Comparison of ENCODE assay signal across 18 cellular contexts in genomic region chr2:119523383-119523958, GRCh38. TPM values are rescaled to one million over a fixed set of nuclear protein-coding genes. Genes with fewer than 3 reads are reported as not detected.
DNase-seq lines count a peak whose midpoint lies in the region; ATAC-seq and TF ChIP-seq lines count a peak whose summit lies in the region.
"Had no signal": no experiment of that assay in that cellular context is flagged by ENCODE, and none has a peak within 500 bp of the region (broad histone marks: within the 10 kb centered on the region; RNA-seq: fewer than 3 reads in every experiment).

No MANE protein-coding gene starts in this region.

- H3K36me3 ChIP-seq in cardiac muscle cell (no peaks in the 10 kb centered on the region), endodermal cell (ENCODE audit: control insufficient read depth, insufficient read depth, low read length) (no peaks in the 10 kb centered on the region), aorta (ENCODE audit: control insufficient read depth in 1 of 2, insufficient read depth in 2 of 2, low read length in 1 of 2) (no peaks in the 10 kb centered on the region)
- H3K36me3 ChIP-seq: vagina had no signal

- peaks cover 58% of the 10 kb centered on the region for H3K27me3 ChIP-seq in cardiac muscle cell
- H3K27me3 ChIP-seq in endodermal cell (ENCODE audit: control insufficient read depth, insufficient read depth, low read length, poor library complexity, severe bottlenecking), result peaks cover 51% of the 10 kb centered on the region
- no peaks in the 10 kb centered on the region for H3K27me3 ChIP-seq in aorta (ENCODE audit: control insufficient read depth in 1 of 2, insufficient read depth in 2 of 2, low read length in 1 of 2)
- H3K27me3 ChIP-seq: vagina had no signal

- intact Hi-C loops in left cardiac atrium (cut with DNase I), result loop anchor here in 1 of 2 donors (10.0 kb wide), 1 partner anchor 121 kb away; no protein-coding TSS in a partner anchor
- intact Hi-C loops in aorta (cut with DNase I), result no loop called here

- H3K4me3 ChIP-seq in cardiac muscle cell (peak overlapping the region; percentile 29), endodermal cell (ENCODE audit: low read length) (peak overlapping the region; percentile 78), aorta (ENCODE audit: low read length in 2 of 2) (no peak overlapping the region)
- H3K4me3 ChIP-seq: vagina had no signal

- H3K27ac ChIP-seq in cardiac muscle cell, result no peak overlapping the region
- H3K27ac ChIP-seq in endodermal cell (ENCODE audit: low read depth, low read length), result no peak overlapping the region
- H3K27ac ChIP-seq in aorta (ENCODE audit: low read depth in 1 of 2, low read length in 2 of 2), result no peak overlapping the region
- H3K27ac ChIP-seq: vagina had no signal

- DNase-seq in cardiac muscle cell (ENCODE audit: low read depth in 1 of 2, low spot score in 1 of 2) (no peak), left cardiac atrium (no peak), endodermal cell (peak; percentile 51), mesothelial cell of epicardium (ENCODE audit: low spot score in 2 of 2, unreplicated experiment in 2 of 2) (no peak), type B pancreatic cell (ENCODE audit: extremely low spot score, unreplicated experiment) (no peak), HT-29 (ENCODE audit: low spot score) (no peak), aorta (no peak)
- DNase-seq: activated CD4-positive, alpha-beta T cell treated with anti-CD3 and anti-CD28 coated beads for 1 hour; activated gamma-delta T cell; effector CD4-positive, alpha-beta T cell; GDM1; mammary epithelial cell; occipital lobe; SIG-M5; stimulated activated naive CD4-positive, alpha-beta T cell had no signal

- ATAC-seq in left cardiac atrium (no peak), aorta (ENCODE audit: low FRiP score) (no peak), GM21786 (IDR thresholded peaks at IDR 0.05; ENCODE audit: unreplicated experiment) (no peak)

- H3K4me3 Mint-ChIP-seq in endodermal cell (peak overlapping the region; percentile 57), mesothelial cell of epicardium (peak overlapping the region; percentile 66), type B pancreatic cell (peak overlapping the region; percentile 85)

- no peaks in the 10 kb centered on the region for H3K9me3 ChIP-seq in cardiac muscle cell (ENCODE audit: low read depth)
- no peaks in the 10 kb centered on the region for H3K9me3 ChIP-seq in endodermal cell (ENCODE audit: control insufficient read depth, low read length)
- no peaks in the 10 kb centered on the region for H3K9me3 ChIP-seq in aorta (ENCODE audit: control insufficient read depth, low read length)
- H3K9me3 ChIP-seq: vagina had no signal

- H3K36me3 Mint-ChIP-seq in endodermal cell (ENCODE audit: low read depth), result no peaks in the 10 kb centered on the region
- H3K36me3 Mint-ChIP-seq in mesothelial cell of epicardium, result no peaks in the 10 kb centered on the region
- H3K36me3 Mint-ChIP-seq in type B pancreatic cell, result no peaks in the 10 kb centered on the region

- WGBS in endodermal cell (ENCODE audit: insufficient coverage in 1 of 2, insufficient read length in 1 of 2), 2 experiments, result 12 to 16% methylated on average over 10 to 22 of the region's 23 CpGs
- 3 to 6% methylated on average over 23 of the region's 23 CpGs for WGBS in aorta, 2 donors

- H3K4me1 Mint-ChIP-seq in endodermal cell (peaks cover 20% of the 10 kb centered on the region), mesothelial cell of epicardium (peaks cover 13% of the 10 kb centered on the region), type B pancreatic cell (ENCODE audit: unreplicated experiment) (peaks cover 21% of the 10 kb centered on the region)

- H3K27me3 Mint-ChIP-seq in endodermal cell (ENCODE audit: insufficient read depth) (peaks cover 61% of the 10 kb centered on the region), mesothelial cell of epicardium (ENCODE audit: low read depth) (peaks cover 84% of the 10 kb centered on the region), type B pancreatic cell (peaks cover 75% of the 10 kb centered on the region)

- no peak for TF ChIP-seq CTCF in cardiac muscle cell (IDR thresholded peaks at IDR 0.05; ENCODE audit: low read depth, low read length)
- no peak for TF ChIP-seq CTCF in endodermal cell (conservative IDR thresholded peaks at IDR 0.05)
- TF ChIP-seq CTCF in mesothelial cell of epicardium (IDR thresholded peaks at IDR 0.05; ENCODE audit: unreplicated experiment), result no peak
- TF ChIP-seq CTCF in type B pancreatic cell (conservative IDR thresholded peaks at IDR 0.05), result no peak

- H3K4me1 ChIP-seq in cardiac muscle cell (ENCODE audit: low read depth) (no peaks in the 10 kb centered on the region), endodermal cell (ENCODE audit: control insufficient read depth, insufficient read depth, low read length) (peaks cover 17% of the 10 kb centered on the region), aorta (ENCODE audit: control insufficient read depth in 1 of 2, insufficient read depth in 2 of 2, low read length in 2 of 2) (no peaks in the 10 kb centered on the region)
- H3K4me1 ChIP-seq: vagina had no signal

- H3K9ac ChIP-seq in endodermal cell (ENCODE audit: extremely low read depth, low read length, poor library complexity, severe bottlenecking), result no peak overlapping the region

- H3K27ac Mint-ChIP-seq in endodermal cell, result no peak overlapping the region
- H3K27ac Mint-ChIP-seq in mesothelial cell of epicardium, result no peak overlapping the region
- H3K27ac Mint-ChIP-seq in type B pancreatic cell, result peak overlapping the region; percentile 27

- H3K9me3 Mint-ChIP-seq in endodermal cell, result no peaks in the 10 kb centered on the region
- peaks cover 1% of the 10 kb centered on the region for H3K9me3 Mint-ChIP-seq in mesothelial cell of epicardium
- H3K9me3 Mint-ChIP-seq in type B pancreatic cell, result no peaks in the 10 kb centered on the region

RNA-seq across cellular contexts. Expression of gene SCTR, which starts 0.8 kb away (rescaled TPM):
- total RNA-seq in cardiac muscle cell (0.07 and 0.09 TPM in 2 replicates), left cardiac atrium (under 1 TPM in 1 of 2 donors, not detected in 1; 0.32 TPM), endodermal cell (under 1 TPM; 0.20 to 0.49 TPM), mesothelial cell of epicardium (0.97 to 1.3 TPM (median 1.2 TPM) in 3 replicates), type B pancreatic cell (ENCODE audit: low replicate concordance) (1.9 and 2.4 TPM in 2 replicates), aorta (not detected)
- polyA plus RNA-seq in cardiac muscle cell (0.81 TPM in 1 of 2 replicates, not detected in the other), aorta (under 1 TPM in 1 of 2 donors, not detected in 1; 0.13 TPM)
- 0.25 TPM for polyA plus RNA-seq in endodermal cell (2013, experiment 1 of 2)
- polyA plus RNA-seq in endodermal cell (2013, experiment 2 of 2), result 0.41 TPM
- total RNA-seq in HT-29 (2014; rRNA removed; shearing (Covaris generic)), result not detected in 2 replicates
- total RNA-seq: mammary epithelial cell; T-helper 2 cell treated with Interferon-gamma antibody and Interleukin-4, amounts not matched to agents 100 ng/mL and 5 ng/mL, for 36 hours; vagina had no signal
- polyA plus RNA-seq: mammary epithelial cell had no signal

RNA-seq across cellular contexts. Expression of gene CFAP221, which starts 20.8 kb away (rescaled TPM):
- 11.0 and 12.9 TPM in 2 replicates for total RNA-seq in cardiac muscle cell
- 13.6 and 20.1 TPM in 2 replicates for polyA plus RNA-seq in cardiac muscle cell
- total RNA-seq in left cardiac atrium, result under 1 TPM; 0.91 to 0.97 TPM
- 10 to 100 TPM in 1 of 2 donors, 1 to 10 TPM in 1; 10.0 to 18.0 TPM for total RNA-seq in endodermal cell
- polyA plus RNA-seq in endodermal cell (2013, experiment 1 of 2), result 6.9 TPM
- 7.5 TPM for polyA plus RNA-seq in endodermal cell (2013, experiment 2 of 2)
- 3.5 to 4.6 TPM (median 4.5 TPM) in 3 replicates for total RNA-seq in mesothelial cell of epicardium
- 1.6 and 4.8 TPM in 2 replicates for total RNA-seq in type B pancreatic cell (ENCODE audit: low replicate concordance)
- total RNA-seq in HT-29 (2014; rRNA removed; shearing (Covaris generic)), result 0.39 TPM in 1 of 2 replicates, not detected in the other
- 1 to 10 TPM in 1 of 2 donors, under 1 TPM in 1; 0.69 to 2.1 TPM for total RNA-seq in aorta
- polyA plus RNA-seq in aorta, result under 1 TPM in 1 of 2 donors, not detected in 1; 0.18 TPM
- total RNA-seq: mammary epithelial cell; T-helper 2 cell treated with Interferon-gamma antibody and Interleukin-4, amounts not matched to agents 100 ng/mL and 5 ng/mL, for 36 hours had no signal
- polyA plus RNA-seq: mammary epithelial cell had no signal

Comparison
In these comparisons a context has a peak if more than half of its experiments do, and no peak if none do; other contexts are left out.
1. H3K4me3 ChIP-seq: peak in cardiac muscle cell (single experiment) and endodermal cell (single experiment); none in aorta (0 of 2).
2. Peak in every context shown above with its lines, with median percentiles within 50 percentile points of each other: H3K4me3 Mint-ChIP-seq.